5 cellular contexts compared by ENCODE assay signal in the genomic region with DNA sequence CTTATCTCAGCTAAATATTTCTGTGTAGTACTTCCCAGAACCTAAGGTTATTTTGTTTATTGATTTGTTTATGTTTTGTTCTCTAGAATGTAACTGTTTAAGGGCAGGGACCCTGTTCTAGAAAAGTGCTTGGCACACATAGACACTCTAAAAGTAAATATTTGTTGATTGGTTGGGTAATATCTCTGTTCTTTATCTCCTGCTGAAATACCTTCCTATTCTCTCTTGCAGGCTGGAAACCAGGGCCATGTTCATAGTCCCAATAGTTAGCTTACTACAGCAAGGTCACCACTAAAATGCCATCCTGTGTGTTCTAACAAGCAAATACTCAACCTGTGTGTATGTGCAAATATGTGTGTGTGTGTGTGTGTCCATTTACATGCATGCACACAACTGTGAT.
"Had no signal": no experiment of that assay in that cellular context is flagged by ENCODE, and none has a peak within 500 bp of the region (broad histone marks: within the 10 kb centered on the region; RNA-seq: fewer than 3 reads in every experiment).

No MANE protein-coding gene starts in this region.

- H3K4me3 Mint-ChIP-seq: H9, IgD-negative memory B cell had no signal

- H3K4me1 Mint-ChIP-seq: IgD-negative memory B cell had no signal

- H3K27ac Mint-ChIP-seq: H9, IgD-negative memory B cell had no signal

- DNase-seq: GM23248, GOT3, HCEC 1CT had no signal

- H3K27me3 Mint-ChIP-seq: IgD-negative memory B cell had no signal

- H3K9ac ChIP-seq: GM23248 had no signal

- H3K9me3 Mint-ChIP-seq: H9, IgD-negative memory B cell had no signal

- H3K36me3 Mint-ChIP-seq: IgD-negative memory B cell had no signal

- H3K27ac ChIP-seq: GM23248 had no signal

- H3K4me3 ChIP-seq: GM23248 had no signal

- H2AFZ ChIP-seq: GM23248 had no signal
